21 cellular contexts compared by ENCODE assay signal in the genomic region with DNA sequence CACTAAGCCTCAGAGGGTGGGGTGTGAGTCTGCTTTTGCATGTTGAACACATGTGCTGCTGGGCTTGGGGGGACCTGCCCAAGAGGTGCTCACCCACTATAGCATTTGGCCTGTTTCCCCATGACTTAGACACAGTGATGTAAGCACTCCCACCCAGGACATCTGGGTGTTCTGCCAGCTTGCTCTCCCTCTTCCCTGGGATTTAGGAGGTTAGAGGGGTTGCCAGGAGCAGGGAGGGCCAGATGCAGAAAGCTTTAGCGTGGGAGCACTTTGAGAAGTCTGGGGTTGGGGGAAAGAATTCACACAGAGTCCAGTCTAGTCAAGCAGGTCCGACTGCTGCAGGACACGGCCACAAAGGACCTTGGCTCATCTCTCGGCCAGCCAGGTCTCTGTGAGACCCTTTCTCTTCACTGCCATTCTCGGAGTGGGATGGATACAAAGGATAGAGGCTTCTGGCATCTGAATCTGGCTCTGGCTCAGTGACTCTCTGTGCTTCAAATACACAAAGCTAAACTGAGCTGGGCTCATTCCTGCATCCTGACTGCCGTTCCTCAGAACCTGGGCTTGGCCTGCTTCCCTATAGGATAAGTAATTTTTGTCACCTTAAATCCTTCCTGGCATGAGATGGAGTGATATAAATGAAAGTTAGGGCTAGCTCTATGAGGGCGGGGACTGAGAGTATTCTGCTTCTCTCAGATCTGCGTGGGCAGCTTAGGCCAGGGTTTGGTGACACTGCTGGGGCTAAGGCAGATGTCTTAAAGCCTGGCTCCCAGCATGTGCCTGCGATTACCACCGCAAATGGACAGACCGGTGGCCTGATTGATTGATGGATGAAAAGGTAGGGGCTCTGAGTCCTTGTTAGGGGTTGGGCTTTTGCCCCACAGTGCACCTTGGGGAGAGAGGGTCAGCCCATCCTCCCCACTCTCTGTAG. TPM values are rescaled to one million over a fixed set of nuclear protein-coding genes. Genes with fewer than 3 reads are reported as not detected.
DNase-seq lines count a peak whose midpoint lies in the region; ATAC-seq and TF ChIP-seq lines count a peak whose summit lies in the region.
"Had no signal": no experiment of that assay in that cellular context is flagged by ENCODE, and none has a peak within 500 bp of the region (broad histone marks: within the 10 kb centered on the region; RNA-seq: fewer than 3 reads in every experiment).

No MANE protein-coding gene starts in this region.

- intact Hi-C loops in right lobe of liver (cut with DNase I) = loop anchor here in 1 of 2 donors (10.0 kb wide), 1 partner anchor 108 kb away; no protein-coding TSS in a partner anchor
- intact Hi-C loops in stomach (cut with DNase I; ENCODE audit: low total_unique reads) = no loop called here
- intact Hi-C loops in A673 (cut with micrococcal nuclease; ENCODE audit: unreplicated experiment) = no loop called here

- BruUV-seq in A673 (replicated peaks; lab: Mats Ljungman, UMichigan) = no TSS peak

- H3K9me3 ChIP-seq in MG63 (no peaks in the 10 kb centered on the region), right lobe of liver (no peaks in the 10 kb centered on the region), stomach (no peaks in the 10 kb centered on the region), A673 (ENCODE audit: low read depth, low read length, poor library complexity, severe bottlenecking) (no peaks in the 10 kb centered on the region)
- H3K9me3 ChIP-seq: mucosa of descending colon had no signal

- TF ChIP-seq CTCF in right lobe of liver (IDR thresholded peaks at IDR 0.05) (no peak), stomach (IDR thresholded peaks at IDR 0.05) (no peak), A673 (conservative IDR thresholded peaks at IDR 0.05; ENCODE audit: low read depth, low read length) (no peak)

- no peak for ATAC-seq in right lobe of liver
- no peak for ATAC-seq in activated CD4-positive, CD25-positive, alpha-beta regulatory T cell treated with anti-CD3 and anti-CD28 coated beads, Interleukin-2, amount 50 U/mL, for 24 hours
- ATAC-seq in GM19455 (IDR thresholded peaks at IDR 0.05; ENCODE audit: unreplicated experiment) = no peak
- ATAC-seq: activated naive CD4-positive, alpha-beta T cell treated with anti-CD3 and anti-CD28 coated beads, Interleukin-2, amount 50 U/mL, for 72 hours had no signal

- POLR2A ChIA-PET in A673 (lab: Charles Lee; ENCODE audit: low non-redundant PET) = no interaction called here

- H3K27me3 ChIP-seq in MG63 (no peaks in the 10 kb centered on the region), right lobe of liver (no peaks in the 10 kb centered on the region), stomach (peaks cover 0 to 31% (median 20%) of the 10 kb centered on the region in 3 donors), A673 (replicated peaks; ENCODE audit: insufficient read depth, low read depth, low read length, poor library complexity) (no peaks in the 10 kb centered on the region)
- H3K27me3 ChIP-seq: cardiac muscle cell had no signal

- TF ChIP-seq EP300 in stomach (IDR thresholded peaks at IDR 0.05) = no peak

- CTCF ChIA-PET in A673 (lab: Charles Lee) = no interaction called here

- H3K36me3 ChIP-seq in MG63 (peaks cover 13% of the 10 kb centered on the region), right lobe of liver (no peaks in the 10 kb centered on the region), stomach (no peaks in the 10 kb centered on the region), A673 (ENCODE audit: insufficient read depth, low read length, poor library complexity, severe bottlenecking) (no peaks in the 10 kb centered on the region)
- H3K36me3 ChIP-seq: cardiac muscle cell had no signal

- TF ChIP-seq POLR2A in right lobe of liver (IDR thresholded peaks at IDR 0.05) (no peak), stomach (IDR thresholded peaks at IDR 0.05) (no peak)

- H3K4me3 ChIP-seq in MG63 (no peak overlapping the region), right lobe of liver (no peak overlapping the region), stomach (no peak overlapping the region), A673 (ENCODE audit: low read depth, low read length, poor library complexity, severe bottlenecking) (no peak overlapping the region)
- H3K4me3 ChIP-seq: cardiac muscle cell, mucosa of descending colon had no signal

- DNase-seq in MG63 (peak; percentile 40), right lobe of liver (peak in 2 of 3 donors; percentile 14 to 31), stomach (no peak), A673 (ENCODE audit: low spot score) (no peak), H4 (ENCODE audit: low spot score) (no peak)
- DNase-seq: activated CD8-positive, alpha-beta memory T cell treated with anti-CD3 and anti-CD28 coated beads, Interleukin-2, amount 50 U/mL, for 48 hours; AML-193; DMS53; GOT3; NCI-H2029 treated with DMSO at 0.1 percent for 48 hours; NCI-H748 treated with DMSO at 0.1 percent for 48 hours had no signal

- peak overlapping the region; percentile 96 for H3K27ac ChIP-seq in cingulate gyrus (ENCODE audit: low read depth, low read length)
- H3K27ac ChIP-seq in right lobe of liver = peak overlapping the region in 1 of 3 donors; percentile 98
- H3K27ac ChIP-seq in stomach = peak overlapping the region in 4 of 5 donors; percentile 79 to 93 (median 80)
- no peak overlapping the region for H3K27ac ChIP-seq in A673 (ENCODE audit: low read depth, low read length, poor library complexity, severe bottlenecking)
- H3K27ac ChIP-seq: parathyroid adenoma had no signal

- H3K4me1 ChIP-seq in right lobe of liver (peaks cover 0 to 70% (median 26%) of the 10 kb centered on the region in 4 donors), stomach (peaks cover 75 to 96% (median 86%) of the 10 kb centered on the region in 4 donors), A673 (ENCODE audit: insufficient read depth, low read length, poor library complexity, severe bottlenecking) (peaks cover 44% of the 10 kb centered on the region)

- WGBS in right lobe of liver (ENCODE audit: insufficient coverage, low coverage, low lambda C conversion rate, missing lambda C conversion rate) = 93% methylated on average over 3 of the region's 11 CpGs
- 73 to 81% (median 75%) methylated on average over 10 to 11 of the region's 11 CpGs for WGBS in stomach, 5 donors

RNA-seq across cellular contexts. Expression of gene USP2, which starts 14.5 kb away (rescaled TPM):
- total RNA-seq in MG63 (2014; rRNA removed; shearing (Covaris generic); ENCODE audit: low replicate concordance) = 2.1 TPM in 1 of 2 replicates, not detected in the other
- total RNA-seq in right lobe of liver (10 to 100 TPM in 2 of 6 experiments, 1 to 10 TPM in 4; 1.3 to 25.9 (median 4.6) TPM), stomach (10 to 100 TPM in 1 of 5 donors, 1 to 10 TPM in 4; 1.4 to 17.4 (median 3.1) TPM), A673 (2021) (4.8 and 6.2 TPM in 2 replicates)
- polyA plus RNA-seq in stomach = 1 to 10 TPM; 1.4 to 7.8 (median 2.6) TPM
- 0.21 and 0.29 TPM in 2 replicates for total RNA-seq in H4 (2014; rRNA removed; shearing (Covaris generic))

RNA-seq across cellular contexts. Expression of gene MFRP, which starts 20.4 kb away (rescaled TPM):
- not detected in 2 replicates for total RNA-seq in MG63 (2014; rRNA removed; shearing (Covaris generic); ENCODE audit: low replicate concordance)
- not detected for total RNA-seq in right lobe of liver
- total RNA-seq in stomach = not detected
- polyA plus RNA-seq in stomach = not detected
- not detected in 2 replicates for total RNA-seq in A673 (2021)
- not detected in 2 replicates for total RNA-seq in H4 (2014; rRNA removed; shearing (Covaris generic))
- total RNA-seq: activated naive CD4-positive, alpha-beta T cell treated with anti-CD3 and anti-CD28 coated beads, Interleukin-2, amount 50 U/mL, for 72 hours; cardiac muscle cell; HT1080; kidney epithelial cell; M059J; mucosa of descending colon had no signal
- polyA plus RNA-seq: cardiac muscle cell had no signal

RNA-seq across cellular contexts. Expression of gene C1QTNF5, which starts 26.3 kb away (rescaled TPM):
- total RNA-seq in MG63 (2014; rRNA removed; shearing (Covaris generic); ENCODE audit: low replicate concordance) = not detected in 2 replicates
- total RNA-seq in right lobe of liver (1 to 10 TPM; 2.8 to 6.3 (median 4.8) TPM), stomach (100 to 1,000 TPM in 1 of 5 donors, 10 to 100 TPM in 4; 11.4 to 169 (median 17.4) TPM), A673 (2021) (0.31 TPM in 1 of 2 replicates, not detected in the other)
- polyA plus RNA-seq in stomach = 10 to 100 TPM; 12.7 to 30.3 (median 20.6) TPM
- total RNA-seq in H4 (2014; rRNA removed; shearing (Covaris generic)) = not detected in 2 replicates
- total RNA-seq: activated naive CD4-positive, alpha-beta T cell treated with anti-CD3 and anti-CD28 coated beads, Interleukin-2, amount 50 U/mL, for 72 hours had no signal

RNA-seq across cellular contexts. Expression of gene RNF26, which starts 32.6 kb away (rescaled TPM):
- 8.5 and 23.3 TPM in 2 replicates for total RNA-seq in MG63 (2014; rRNA removed; shearing (Covaris generic); ENCODE audit: low replicate concordance)
- total RNA-seq in right lobe of liver (10 to 100 TPM; 12.9 to 18.1 (median 15.1) TPM), stomach (10 to 100 TPM in 2 of 5 donors, 1 to 10 TPM in 2, not detected in 1; 1.3 to 45.8 (median 11.7) TPM), A673 (2021) (81.3 and 89.3 TPM in 2 replicates)
- 10 to 100 TPM in 2 of 3 donors, 1 to 10 TPM in 1; 7.0 to 14.8 (median 10.3) TPM for polyA plus RNA-seq in stomach
- total RNA-seq in H4 (2014; rRNA removed; shearing (Covaris generic)) = 4.1 and 6.8 TPM in 2 replicates

RNA-seq across cellular contexts. Expression of gene MCAM, which starts 50.0 kb away (rescaled TPM):
- total RNA-seq in MG63 (2014; rRNA removed; shearing (Covaris generic); ENCODE audit: low replicate concordance) = 1.8 and 13.6 TPM in 2 replicates
- total RNA-seq in right lobe of liver (10 to 100 TPM in 4 of 6 experiments, 1 to 10 TPM in 2; 1.8 to 28.7 (median 12.5) TPM), stomach (100 to 1,000 TPM in 3 of 5 donors, 10 to 100 TPM in 2; 49.6 to 379 (median 111) TPM), A673 (2021) (14.4 and 20.0 TPM in 2 replicates)
- 10 to 100 TPM in 2 of 3 donors, 1 to 10 TPM in 1; 7.3 to 54.8 (median 16.0) TPM for polyA plus RNA-seq in stomach
- 66.0 and 88.8 TPM in 2 replicates for total RNA-seq in H4 (2014; rRNA removed; shearing (Covaris generic))

Comparison
In these comparisons a context has a peak if more than half of its experiments do, and no peak if none do; other contexts are left out.
1. DNase-seq: peak in MG63 (single experiment) and right lobe of liver (2 of 3); none in stomach (single experiment), A673 (single experiment) and H4 (single experiment).